In the genomic region with DNA sequence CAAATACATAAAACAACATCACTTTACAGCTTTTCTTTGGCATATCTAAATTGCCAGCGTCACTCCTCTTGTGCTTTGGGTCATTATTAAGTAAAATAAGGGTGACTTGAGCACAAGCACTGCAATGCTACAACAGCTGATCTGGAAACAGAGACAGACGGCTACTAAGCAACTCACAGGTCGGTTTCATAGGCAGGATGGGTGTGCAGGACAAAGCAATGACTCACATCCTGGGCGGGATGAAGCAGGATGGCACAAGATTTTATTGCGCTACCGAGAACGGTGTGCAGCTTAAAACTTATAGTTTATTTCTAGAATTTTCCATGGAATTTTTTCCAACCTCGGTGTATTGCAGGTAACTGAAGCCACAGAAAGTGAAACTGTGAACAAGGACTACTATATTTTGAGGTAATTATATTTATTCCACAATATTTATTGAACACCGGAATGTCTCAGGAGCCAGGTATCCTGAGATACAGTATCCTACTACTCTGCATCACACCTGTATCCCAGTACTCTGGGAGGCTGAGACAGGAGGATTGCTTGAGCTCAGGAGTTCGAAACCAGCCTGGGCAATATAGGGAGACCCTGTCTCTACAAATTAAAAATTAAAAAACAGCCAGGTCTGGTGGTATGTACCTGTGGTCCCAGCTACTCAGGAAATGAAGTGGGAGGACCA, we compare ENCODE assay signal across 12 cellular contexts.
DNase-seq lines count a peak whose midpoint lies in the region; ATAC-seq and TF ChIP-seq lines count a peak whose summit lies in the region.
"Had no signal": no experiment of that assay in that cellular context is flagged by ENCODE, and none has a peak within 500 bp of the region (broad histone marks: within the 10 kb centered on the region; RNA-seq: fewer than 3 reads in every experiment).

No MANE protein-coding gene starts in this region.

- H3K4me1 Mint-ChIP-seq in WTC11 = peaks cover 27% of the 10 kb centered on the region
- H3K4me1 Mint-ChIP-seq: IgD-negative memory B cell, neural progenitor cell had no signal

- TF ChIP-seq CTCF in heart right ventricle (IDR thresholded peaks at IDR 0.05) = no peak
- no peak for TF ChIP-seq CTCF in WTC11 (IDR thresholded peaks at IDR 0.05)
- no peak for TF ChIP-seq CTCF in upper lobe of right lung (IDR thresholded peaks at IDR 0.05)

- H3K27me3 Mint-ChIP-seq in WTC11 (ENCODE audit: low read depth) = no peaks in the 10 kb centered on the region
- H3K27me3 Mint-ChIP-seq: IgD-negative memory B cell had no signal

- H3K27ac Mint-ChIP-seq in WTC11 = no peak overlapping the region; the same call in 1 of the 2 replicates
- H3K27ac Mint-ChIP-seq: IgD-negative memory B cell, neural progenitor cell had no signal

- intact Hi-C loops in heart right ventricle (cut with DNase I) (loop anchor here in 1 of 10 donors (10.0 kb wide), 1 partner anchor 46 kb away; no protein-coding TSS in a partner anchor), cardiac septum (cut with DNase I) (no loop called here), upper lobe of right lung (cut with DNase I) (no loop called here)

- no peaks in the 10 kb centered on the region for H3K36me3 Mint-ChIP-seq in WTC11
- H3K36me3 Mint-ChIP-seq: IgD-negative memory B cell, neural progenitor cell had no signal

- no peaks in the 10 kb centered on the region for H3K9me3 ChIP-seq in heart right ventricle
- H3K9me3 ChIP-seq in upper lobe of right lung = no peaks in the 10 kb centered on the region
- H3K9me3 ChIP-seq: tibial nerve had no signal

- 0 out of 2 replicates have a peak, but pooled peaks cover 5% of the 10 kb centered on the region for H3K9me3 Mint-ChIP-seq in WTC11
- H3K9me3 Mint-ChIP-seq: IgD-negative memory B cell, neural progenitor cell had no signal

- H3K36me3 ChIP-seq in heart right ventricle = no peaks in the 10 kb centered on the region
- no peaks in the 10 kb centered on the region for H3K36me3 ChIP-seq in upper lobe of right lung
- H3K36me3 ChIP-seq: cardiac muscle cell, neural progenitor cell, tibial nerve had no signal

- peak in 1 of 2 donors; percentile 49 for DNase-seq in heart right ventricle
- no peak for DNase-seq in cardiac septum (ENCODE audit: low spot score)
- no peak for DNase-seq in WTC11 (ENCODE audit: low spot score)
- peak; percentile 95 for DNase-seq in iris pigment epithelial cell (ENCODE audit: low read depth)
- DNase-seq in upper lobe of right lung = no peak
- no peak for DNase-seq in NCI-H510A treated with DMSO at 0.1 percent for 48 hours (lab: John Stamatoyannopoulos, UW)
- no peak for DNase-seq in NCI-H1930 (lab: John Stamatoyannopoulos, UW)
- no peak for DNase-seq in retina

- H3K4me3 ChIP-seq in heart right ventricle = peak overlapping the region in 6 of 10 donors; percentile 15 to 42 (median 24)
- no peak overlapping the region for H3K4me3 ChIP-seq in upper lobe of right lung
- H3K4me3 ChIP-seq: cardiac muscle cell, neural progenitor cell, tibial nerve had no signal

- H3K4me1 ChIP-seq in heart right ventricle (peaks cover 0 to 31% (median under 1%) of the 10 kb centered on the region in 9 donors), upper lobe of right lung (no peaks in the 10 kb centered on the region)
- H3K4me1 ChIP-seq: neural progenitor cell, tibial nerve had no signal

- no peak overlapping the region for H3K4me3 Mint-ChIP-seq in WTC11
- H3K4me3 Mint-ChIP-seq: IgD-negative memory B cell, neural progenitor cell had no signal

- peak overlapping the region in 8 of 10 donors; percentile 21 to 62 (median 40) for H3K27ac ChIP-seq in heart right ventricle
- no peak overlapping the region for H3K27ac ChIP-seq in upper lobe of right lung
- H3K27ac ChIP-seq: cardiac muscle cell, neural progenitor cell had no signal

- POLR2A ChIA-PET in WTC11 (lab: Charles Lee) = no interaction called here

- 73 to 82% methylated on average over 10 of the region's 10 CpGs for WGBS in heart right ventricle, 2 donors

- ATAC-seq in heart right ventricle (peak in 7 of 8 donors; percentile 34 to 91 (median 84)), WTC11 (peak; percentile 34; the same call in 1 of the 2 replicates), upper lobe of right lung (peak; percentile 61)

- CTCF ChIA-PET in WTC11 (lab: Charles Lee) = interaction anchor here (1.3 to 2.3 kb wide), 4 partner anchors 18 to 215 kb away, joined by 3 to 10 read pairs (median 4); a partner anchor contains a TSS

- H3K27me3 ChIP-seq in heart right ventricle (no peaks in the 10 kb centered on the region), upper lobe of right lung (no peaks in the 10 kb centered on the region)
- H3K27me3 ChIP-seq: cardiac muscle cell, neural progenitor cell, tibial nerve had no signal

TF ChIP-seq in WTC11, 78 proteins besides CTCF, POLR2A, EP300 and RAD21:
- TF ChIP-seq, protein P1, sequence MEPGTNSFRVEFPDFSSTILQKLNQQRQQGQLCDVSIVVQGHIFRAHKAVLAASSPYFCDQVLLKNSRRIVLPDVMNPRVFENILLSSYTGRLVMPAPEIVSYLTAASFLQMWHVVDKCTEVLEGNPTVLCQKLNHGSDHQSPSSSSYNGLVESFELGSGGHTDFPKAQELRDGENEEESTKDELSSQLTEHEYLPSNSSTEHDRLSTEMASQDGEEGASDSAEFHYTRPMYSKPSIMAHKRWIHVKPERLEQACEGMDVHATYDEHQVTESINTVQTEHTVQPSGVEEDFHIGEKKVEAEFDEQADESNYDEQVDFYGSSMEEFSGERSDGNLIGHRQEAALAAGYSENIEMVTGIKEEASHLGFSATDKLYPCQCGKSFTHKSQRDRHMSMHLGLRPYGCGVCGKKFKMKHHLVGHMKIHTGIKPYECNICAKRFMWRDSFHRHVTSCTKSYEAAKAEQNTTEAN (CRISPR knock-in tag; IDR thresholded peaks at IDR 0.05) = no peak
- TF ChIP-seq, protein P2, sequence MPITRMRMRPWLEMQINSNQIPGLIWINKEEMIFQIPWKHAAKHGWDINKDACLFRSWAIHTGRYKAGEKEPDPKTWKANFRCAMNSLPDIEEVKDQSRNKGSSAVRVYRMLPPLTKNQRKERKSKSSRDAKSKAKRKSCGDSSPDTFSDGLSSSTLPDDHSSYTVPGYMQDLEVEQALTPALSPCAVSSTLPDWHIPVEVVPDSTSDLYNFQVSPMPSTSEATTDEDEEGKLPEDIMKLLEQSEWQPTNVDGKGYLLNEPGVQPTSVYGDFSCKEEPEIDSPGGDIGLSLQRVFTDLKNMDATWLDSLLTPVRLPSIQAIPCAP (CRISPR knock-in tag; IDR thresholded peaks at IDR 0.05) = no peak
- TF ChIP-seq, protein P3, sequence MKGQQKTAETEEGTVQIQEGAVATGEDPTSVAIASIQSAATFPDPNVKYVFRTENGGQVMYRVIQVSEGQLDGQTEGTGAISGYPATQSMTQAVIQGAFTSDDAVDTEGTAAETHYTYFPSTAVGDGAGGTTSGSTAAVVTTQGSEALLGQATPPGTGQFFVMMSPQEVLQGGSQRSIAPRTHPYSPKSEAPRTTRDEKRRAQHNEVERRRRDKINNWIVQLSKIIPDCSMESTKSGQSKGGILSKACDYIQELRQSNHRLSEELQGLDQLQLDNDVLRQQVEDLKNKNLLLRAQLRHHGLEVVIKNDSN (CRISPR knock-in tag; IDR thresholded peaks at IDR 0.05) = no peak
- TF ChIP-seq ZNF416 (CRISPR knock-in tag; IDR thresholded peaks at IDR 0.05) (no peak), NR3C1 (CRISPR knock-in tag; conservative IDR thresholded peaks at IDR 0.05; ENCODE audit: low read depth) (no peak), NFYB (CRISPR knock-in tag; conservative IDR thresholded peaks at IDR 0.05; ENCODE audit: low read depth) (no peak), ZNF219 (CRISPR knock-in tag; IDR thresholded peaks at IDR 0.05; ENCODE audit: borderline replicate concordance) (no peak), IRF2 (CRISPR knock-in tag; IDR thresholded peaks at IDR 0.05; ENCODE audit: borderline replicate concordance, low read depth) (no peak), ZNF138 (CRISPR knock-in tag; conservative IDR thresholded peaks at IDR 0.05) (no peak), FOXJ3 (CRISPR knock-in tag; IDR thresholded peaks at IDR 0.05; ENCODE audit: borderline replicate concordance) (no peak), NFE2L1 (CRISPR knock-in tag; IDR thresholded peaks at IDR 0.05) (no peak), ELF4 (CRISPR knock-in tag; IDR thresholded peaks at IDR 0.05; ENCODE audit: low read depth) (no peak)

Comparison
In these comparisons a context has a peak if more than half of its experiments do, and no peak if none do; other contexts are left out.
1. ATAC-seq: peak in every context shown above with its lines; median percentile 84 in heart right ventricle; 61 in upper lobe of right lung; 34 in WTC11.